7 cellular contexts compared by ENCODE assay signal in the genomic region with DNA sequence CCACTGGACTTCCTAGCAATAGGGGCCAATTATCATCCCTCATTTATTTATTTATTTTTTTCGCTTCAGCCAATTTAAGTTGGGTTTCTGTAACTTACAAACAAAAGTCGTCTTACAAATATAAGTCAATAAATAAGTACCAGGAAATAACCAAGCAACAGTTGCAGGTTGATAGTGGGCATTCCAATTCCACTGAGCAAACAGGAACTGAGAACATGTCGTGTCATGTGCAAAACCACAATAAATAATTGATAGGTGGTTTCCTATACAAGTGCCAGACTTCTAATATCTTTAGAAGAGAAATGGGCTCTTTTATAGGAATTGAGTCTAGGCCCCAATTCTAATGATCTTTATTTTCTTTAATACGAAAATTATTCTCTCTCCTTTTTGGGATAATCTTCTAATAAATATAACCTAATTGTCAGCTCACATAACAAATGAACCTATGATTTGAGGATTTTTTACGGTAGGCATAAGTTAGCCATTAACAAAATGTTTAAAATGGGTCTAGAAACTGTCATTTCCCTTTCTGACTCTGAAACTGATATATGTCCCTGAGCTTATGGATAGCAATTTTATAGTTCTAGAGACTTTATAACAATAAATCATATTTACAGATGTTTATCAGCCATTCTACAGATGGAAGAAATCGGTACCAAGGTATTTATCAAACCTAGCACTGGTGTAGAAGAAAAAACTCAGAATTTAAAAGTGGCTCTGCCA.
DNase-seq lines count a peak whose midpoint lies in the region; ATAC-seq and TF ChIP-seq lines count a peak whose summit lies in the region.

No MANE protein-coding gene starts in this region.

- no peaks in the 10 kb centered on the region for H3K27me3 Mint-ChIP-seq in naive thymus-derived CD4-positive, alpha-beta T cell

- peak; percentile 82 for ATAC-seq in GM19324 (IDR thresholded peaks at IDR 0.05; ENCODE audit: low FRiP score, unreplicated experiment)
- ATAC-seq in HG02970 (IDR thresholded peaks at IDR 0.05; ENCODE audit: low FRiP score, unreplicated experiment) = peak; percentile 74
- no peak for ATAC-seq in naive thymus-derived CD4-positive, alpha-beta T cell

- H3K27me3 ChIP-seq in naive thymus-derived CD4-positive, alpha-beta T cell (ENCODE audit: control insufficient read depth in 2 of 2, insufficient read depth in 2 of 2, low read length in 2 of 2) = no peaks in the 10 kb centered on the region

- no peak overlapping the region for H3K27ac ChIP-seq in RWPE1
- peak overlapping the region; percentile 74 for H3K27ac ChIP-seq in naive thymus-derived CD4-positive, alpha-beta T cell (ENCODE audit: low read depth, low read length)

- peaks cover 28 to 61% of the 10 kb centered on the region in 2 donors for H3K4me1 ChIP-seq in naive thymus-derived CD4-positive, alpha-beta T cell (ENCODE audit: control insufficient read depth in 2 of 2, insufficient read depth in 2 of 2, low read length in 2 of 2)

- peaks cover 42 to 89% (median 86%) of the 10 kb centered on the region in 7 donors for H3K4me1 Mint-ChIP-seq in naive thymus-derived CD4-positive, alpha-beta T cell

- DNase-seq in RWPE1 (ENCODE audit: low spot score) (peak; percentile 45), NCI-H526 (lab: John Stamatoyannopoulos, UW) (no peak), cortex of kidney (lab: John Stamatoyannopoulos, UW) (no peak), hippocampal formation (lab: John Stamatoyannopoulos, UW) (no peak)
- DNase-seq in naive thymus-derived CD4-positive, alpha-beta T cell = peak in 1 of 9 donors; percentile 22

- CTCF ChIA-PET in RWPE1 (lab: Yijun Ruan, JAX) = no interaction called here
- CTCF ChIA-PET in naive thymus-derived CD4-positive, alpha-beta T cell (lab: Charles Lee) = interaction anchor here (0.7 kb wide), 1 partner anchor 571 kb away, joined by 3 read pairs; no protein-coding TSS in a partner anchor

- H3K36me3 Mint-ChIP-seq in naive thymus-derived CD4-positive, alpha-beta T cell = peaks cover 3 to 41% (median 36%) of the 10 kb centered on the region in 5 donors

- intact Hi-C loops in naive thymus-derived CD4-positive, alpha-beta T cell (cut with micrococcal nuclease) = loop anchor here in 1 of 2 donors (1.0 to 2.0 kb wide), 5 partner anchors 21 to 573 kb away; no protein-coding TSS in a partner anchor

- H3K9me3 Mint-ChIP-seq in naive thymus-derived CD4-positive, alpha-beta T cell = peaks cover 0 to 10% (median 0%) of the 10 kb centered on the region in 11 donors

- POLR2A ChIA-PET in RWPE1 (lab: Yijun Ruan, JAX; ENCODE audit: low non-redundant PET) = no interaction called here
- POLR2A ChIA-PET in naive thymus-derived CD4-positive, alpha-beta T cell (lab: Charles Lee) = interaction anchor here (0.6 to 1.4 kb wide), 6 partner anchors 30 to 461 kb away, joined by 3 to 4 read pairs (median 3); no protein-coding TSS in a partner anchor

- H3K4me3 Mint-ChIP-seq in naive thymus-derived CD4-positive, alpha-beta T cell = peak overlapping the region in 9 of 10 donors; percentile 27 to 85 (median 63)

- H3K4me3 ChIP-seq in naive thymus-derived CD4-positive, alpha-beta T cell (ENCODE audit: low read length) = no peak overlapping the region

- H3K27ac Mint-ChIP-seq in naive thymus-derived CD4-positive, alpha-beta T cell = peak overlapping the region; percentile 82 to 96 (median 90)

- H3K9me3 ChIP-seq in naive thymus-derived CD4-positive, alpha-beta T cell (ENCODE audit: control insufficient read depth in 2 of 3, low read length in 3 of 3) = no peaks in the 10 kb centered on the region

- TF ChIP-seq CTCF in RWPE1 (conservative IDR thresholded peaks at IDR 0.05; ENCODE audit: low read depth) = no peak

- peaks cover 6 to 21% (median 9%) of the 10 kb centered on the region in 3 experiments for H3K36me3 ChIP-seq in naive thymus-derived CD4-positive, alpha-beta T cell (ENCODE audit: control insufficient read depth in 2 of 3, insufficient read depth in 3 of 3, low read length in 3 of 3)
